10 cellular contexts compared by ENCODE assay signal in the genomic region with DNA sequence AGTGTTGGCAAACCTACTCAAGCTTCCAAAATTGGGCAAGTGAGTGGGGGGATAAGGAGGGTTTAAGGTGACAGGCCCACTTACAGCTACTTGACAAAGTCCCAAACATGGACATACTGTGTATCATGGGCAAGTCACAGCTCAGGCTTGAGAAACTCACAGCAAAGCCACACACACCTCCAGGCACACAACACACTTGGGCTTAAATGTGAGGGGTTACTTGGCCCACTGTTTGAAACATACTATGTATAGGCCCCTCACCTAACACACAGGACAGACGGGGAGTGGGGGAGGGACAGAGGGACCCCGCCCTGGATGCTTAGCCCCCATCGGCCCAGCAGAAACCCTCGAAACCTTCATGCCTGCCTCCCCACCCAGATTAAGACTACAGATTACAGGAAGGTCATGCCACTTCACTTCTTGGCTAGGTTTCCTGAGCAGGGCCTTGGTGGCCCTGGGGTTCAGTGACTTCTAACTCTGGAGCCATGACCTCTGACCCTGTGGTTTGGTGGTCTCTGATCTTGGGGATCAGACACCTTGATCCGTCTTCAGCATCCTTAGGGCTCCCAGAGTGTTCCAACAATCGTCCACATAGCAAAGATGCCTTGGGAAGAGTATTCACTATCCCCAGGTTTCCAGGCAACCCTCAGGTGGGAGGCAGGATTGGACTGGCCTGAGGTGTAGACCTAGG. TPM values are rescaled to one million over a fixed set of nuclear protein-coding genes. Genes with fewer than 3 reads are reported as not detected.
DNase-seq lines count a peak whose midpoint lies in the region; ATAC-seq, FAIRE-seq and TF ChIP-seq lines count a peak whose summit lies in the region.
"Had no signal": no experiment of that assay in that cellular context is flagged by ENCODE, and none has a peak within 500 bp of the region (broad histone marks: within the 10 kb centered on the region; RNA-seq: fewer than 3 reads in every experiment).

No MANE protein-coding gene starts in this region.

- H2AFZ ChIP-seq in HCT116 (ENCODE audit: low read depth, low read length, poor library complexity, severe bottlenecking) (no peak overlapping the region), K562 (ENCODE audit: low read depth, low read length) (no peak overlapping the region)

- no peaks in the 10 kb centered on the region for H3K9me1 ChIP-seq in K562 (ENCODE audit: control insufficient read depth, insufficient read depth, low read length)

- peaks cover 16% of the 10 kb centered on the region for H3K4me1 ChIP-seq in CD8-positive, alpha-beta memory T cell (ENCODE audit: insufficient read depth, low read length)
- H3K4me1 ChIP-seq in HCT116 (ENCODE audit: control insufficient read depth in 1 of 2, insufficient read depth in 2 of 2, low read length in 2 of 2) (peaks cover 16 to 32% of the 10 kb centered on the region in 2 experiments), K562 (replicated peaks in 1 of 2; ENCODE audit: control insufficient read depth in 2 of 2, insufficient read depth in 2 of 2, low read length in 2 of 2) (peaks cover 8 to 34% of the 10 kb centered on the region in 2 experiments)

- H3K36me3 ChIP-seq in CD8-positive, alpha-beta memory T cell (ENCODE audit: insufficient read depth, low read length), result peaks cover 16% of the 10 kb centered on the region
- H3K36me3 ChIP-seq in HCT116 (ENCODE audit: control insufficient read depth in 1 of 2, insufficient read depth in 2 of 2, low read length in 2 of 2) (peaks cover 29 to 31% of the 10 kb centered on the region in 2 experiments; a peak in 3 of 4 replicates), K562 (ENCODE audit: control insufficient read depth, insufficient read depth, low read length) (peaks cover 29% of the 10 kb centered on the region; the same call in 2 of the 3 replicates)

- in situ Hi-C loops in K562 (cut with MboI), result no loop called here

- H3K9me2 ChIP-seq in HCT116 (ENCODE audit: insufficient read depth), result no peaks in the 10 kb centered on the region

- no peak overlapping the region for H3K27ac ChIP-seq in CD8-positive, alpha-beta memory T cell (ENCODE audit: low read depth, low read length)
- H3K27ac ChIP-seq in HCT116 (ENCODE audit: low read depth, low read length) (peak overlapping the region; percentile 51; the same call in 1 of the 2 replicates), K562 (ENCODE audit: extremely low read depth, low read depth, low read length) (peak overlapping the region; percentile 39; the same call in 1 of the 3 replicates)

- TF ChIP-seq RAD21 in HCT116 (IDR thresholded peaks at IDR 0.05; ENCODE audit: low read depth) (no peak), K562 (CRISPR knock-in tag; conservative IDR thresholded peaks at IDR 0.05 in 1 of 2, IDR thresholded peaks at IDR 0.05 in 1 of 2) (no peak)

- no peak for DNase-seq in CD8-positive, alpha-beta memory T cell
- DNase-seq in HCT116 (ENCODE audit: low read depth, low spot score) (no peak), K562 (ENCODE audit: extremely low read depth in 1 of 4, low spot score in 3 of 4) (no peak), neural crest cell (ENCODE audit: low read depth, low spot score) (no peak), NCI-H1436 treated with DMSO at 0.1 percent for 48 hours (lab: John Stamatoyannopoulos, UW) (no peak)
- DNase-seq: NCI-H1436, NCI-H526 had no signal

- BruUV-seq in HCT116 (replicated peaks; lab: Mats Ljungman, UMichigan) (TSS peak; percentile 16), K562 (replicated peaks; lab: Mats Ljungman, UMichigan) (no TSS peak)

- TF ChIP-seq EP300 in K562 (IDR thresholded peaks at IDR 0.05; ENCODE audit: low read length), result no peak

- peaks cover 9 to 33% (median 10%) of the 10 kb centered on the region in 3 donors for H3K36me3 Mint-ChIP-seq in CD8-positive, alpha-beta memory T cell
- H3K36me3 Mint-ChIP-seq in neural crest cell (ENCODE audit: low read depth), result peaks cover 5% of the 10 kb centered on the region

- ATAC-seq in HCT116 (peak; percentile 14), K562 (no peak), HG03280 (IDR thresholded peaks at IDR 0.05; ENCODE audit: unreplicated experiment) (no peak), GM21447 (IDR thresholded peaks at IDR 0.05; ENCODE audit: unreplicated experiment) (no peak)

- H4K20me1 ChIP-seq in HCT116 (ENCODE audit: insufficient read depth) (no peaks in the 10 kb centered on the region), K562 (replicated peaks; ENCODE audit: control insufficient read depth, insufficient read depth, low read length) (peaks cover 10% of the 10 kb centered on the region)

- TF ChIP-seq POLR2A in HCT116 (IDR thresholded peaks at IDR 0.05; ENCODE audit: borderline replicate concordance, extremely low read depth, insufficient read depth, insufficient read length) (no peak), K562 (conservative IDR thresholded peaks at IDR 0.05) (no peak)

- FAIRE-seq in K562 (lab: Jason Lieb, UNC), result peak; percentile 11

- intact Hi-C loops in HCT116 (cut with micrococcal nuclease), result no loop called here
- intact Hi-C loops in K562 (cut with micrococcal nuclease), result no loop called here

- peak overlapping the region; percentile 21 to 88 (median 74) for H3K27ac Mint-ChIP-seq in CD8-positive, alpha-beta memory T cell
- no peak overlapping the region for H3K27ac Mint-ChIP-seq in neural crest cell (ENCODE audit: unreplicated experiment)

- peak overlapping the region in 3 of 7 donors; percentile 25 to 82 (median 63) for H3K4me3 Mint-ChIP-seq in CD8-positive, alpha-beta memory T cell
- H3K4me3 Mint-ChIP-seq in neural crest cell, result peak overlapping the region; percentile 82

- no peaks in the 10 kb centered on the region for H3K9me3 Mint-ChIP-seq in CD8-positive, alpha-beta memory T cell
- no peaks in the 10 kb centered on the region for H3K9me3 Mint-ChIP-seq in neural crest cell

- RAD21 ChIA-PET in HCT116 (lab: Charles Lee; ENCODE audit: low non-redundant PET in 1 of 2, low total read pairs in 2 of 2, uncharacterized antibody in 2 of 2, unreplicated experiment in 2 of 2), result no interaction called here

- POLR2A ChIA-PET in CD8-positive, alpha-beta memory T cell (lab: Charles Lee), result interaction anchor here (0.7 to 1.1 kb wide), 2 partner anchors 19 to 20 kb away, joined by 3 read pairs; no protein-coding TSS in a partner anchor
- POLR2A ChIA-PET in HCT116 (lab: Charles Lee), result interaction anchor here (1.5 kb wide), 1 partner anchor 19 kb away, joined by 4 read pairs; no protein-coding TSS in a partner anchor
- POLR2A ChIA-PET in K562 (lab: Yijun Ruan, JAX), result interaction anchor here (0.6 to 2.0 kb wide), 5 partner anchors 9 to 166 kb away, joined by 3 to 8 read pairs (median 3); no protein-coding TSS in a partner anchor

- H3K27me3 ChIP-seq in CD8-positive, alpha-beta memory T cell (ENCODE audit: insufficient read depth, low read length, poor library complexity, severe bottlenecking), result peaks cover 6% of the 10 kb centered on the region
- H3K27me3 ChIP-seq in HCT116 (ENCODE audit: insufficient read depth, low read length) (no peaks in the 10 kb centered on the region), K562 (ENCODE audit: control insufficient read depth in 2 of 2, insufficient read depth in 2 of 2, low read length in 2 of 2) (peaks cover 0 to 6% of the 10 kb centered on the region in 2 experiments; a peak in 3 of 5 replicates)

- H3K79me2 ChIP-seq in HCT116 (ENCODE audit: insufficient read depth, low read length) (peaks cover under 1% of the 10 kb centered on the region; the same call in 1 of the 2 replicates), K562 (ENCODE audit: control insufficient read depth, insufficient read depth, low read length) (no peaks in the 10 kb centered on the region)

- no peak overlapping the region for H3K4me3 ChIP-seq in CD8-positive, alpha-beta memory T cell (ENCODE audit: low read length)
- no peak overlapping the region for H3K4me3 ChIP-seq in HCT116 (replicated peaks in 1 of 2; ENCODE audit: low read depth in 1 of 2, low read length in 2 of 2)
- H3K4me3 ChIP-seq in K562, result no peak overlapping the region

- peaks cover 7 to 15% of the 10 kb centered on the region in 2 donors for H3K27me3 Mint-ChIP-seq in CD8-positive, alpha-beta memory T cell
- H3K27me3 Mint-ChIP-seq in neural crest cell (ENCODE audit: low read depth), result peaks cover 16% of the 10 kb centered on the region

- H3K4me2 ChIP-seq in HCT116 (ENCODE audit: low read length) (no peak overlapping the region), K562 (ENCODE audit: insufficient read depth, low read length) (no peak overlapping the region)

- H3K4me1 Mint-ChIP-seq in CD8-positive, alpha-beta memory T cell, result peaks cover 23 to 43% (median 32%) of the 10 kb centered on the region in 3 donors
- H3K4me1 Mint-ChIP-seq in neural crest cell, result peaks cover 25% of the 10 kb centered on the region

- TF ChIP-seq CTCF in HCT116 (IDR thresholded peaks at IDR 0.05 in 2 of 3, conservative IDR thresholded peaks at IDR 0.05 in 1 of 3; ENCODE audit: borderline replicate concordance in 1 of 3, insufficient read depth in 1 of 3, low read depth in 2 of 3, low read length in 2 of 3) (no peak), K562 (IDR thresholded peaks at IDR 0.05 in 2 of 3, conservative IDR thresholded peaks at IDR 0.05 in 1 of 3; ENCODE audit: insufficient read depth in 2 of 3, low read depth in 1 of 3, low read length in 3 of 3) (no peak), neural crest cell (conservative IDR thresholded peaks at IDR 0.05) (no peak)

- CTCF ChIA-PET in CD8-positive, alpha-beta memory T cell (lab: Charles Lee), result interaction anchor here (0.9 to 2.5 kb wide), 5 partner anchors 8 to 38 kb away, joined by 3 to 8 read pairs (median 5); no protein-coding TSS in a partner anchor
- CTCF ChIA-PET in HCT116 (lab: Charles Lee), result interaction anchor here (1.0 to 2.4 kb wide), 4 partner anchors 15 to 38 kb away, joined by 3 to 7 read pairs (median 5); no protein-coding TSS in a partner anchor
- CTCF ChIA-PET in K562 (lab: Yijun Ruan, JAX; ENCODE audit: low intra/inter-chr PET ratio), result no interaction called here

- no peaks in the 10 kb centered on the region for H3K9me3 ChIP-seq in CD8-positive, alpha-beta memory T cell (ENCODE audit: low read length)
- no peaks in the 10 kb centered on the region for H3K9me3 ChIP-seq in HCT116 (ENCODE audit: control insufficient read depth in 1 of 2, insufficient read depth in 1 of 2, low read depth in 1 of 2, low read length in 2 of 2)
- peaks cover 4% of the 10 kb centered on the region; the same call in 1 of the 2 replicates for H3K9me3 ChIP-seq in K562 (replicated peaks; ENCODE audit: control insufficient read depth, insufficient read depth, low read depth, low read length)

- 35% methylated on average over 6 of the region's 6 CpGs for WGBS in K562 (ENCODE audit: insufficient coverage, low coverage, missing lambda C conversion rate)

- no peak overlapping the region for H3K9ac ChIP-seq in HCT116 (ENCODE audit: low read length)
- H3K9ac ChIP-seq in K562 (ENCODE audit: insufficient read depth in 1 of 2, low read depth in 2 of 2, low read length in 2 of 2), result peak overlapping the region in 1 of 2 experiments; percentile 48; a peak in 1 of 4 replicates

RNA-seq across cellular contexts. Expression of a gene that starts 2.3 kb away (rescaled TPM):
- 1 to 10 TPM in 1 of 2 experiments, under 1 TPM in 1; 0.92 to 1.3 TPM for total RNA-seq in CD8-positive, alpha-beta memory T cell
- not detected for polyA plus RNA-seq in CD8-positive, alpha-beta memory T cell
- 1.5 TPM for total RNA-seq in HCT116 (2021; ENCODE audit: unreplicated experiment)
- polyA plus RNA-seq in HCT116 (2012), result 0.74 and 0.79 TPM in 2 replicates
- 0.18 and 1.0 TPM in 2 replicates for total RNA-seq in K562 (2011; cell fraction: chromatin; rRNA removed; ENCODE audit: low replicate concordance)
- 0.50 TPM in 1 of 2 replicates, not detected in the other for total RNA-seq in K562 (2011; cell fraction: nucleolus; rRNA removed)
- total RNA-seq in K562 (2011; cell fraction: nucleoplasm; rRNA removed), result not detected in 2 replicates
- not detected in 2 replicates for total RNA-seq in K562 (2014; rRNA removed)
- not detected in 2 replicates for total RNA-seq in K562 (2014; rRNA removed; fragmentation: Illumina TruSeq; extraction: Trizol)
- total RNA-seq in K562 (2015; rRNA removed; fragmentation: Illumina TruSeq; extraction: Trizol), result not detected in 2 replicates
- 0.07 TPM in 1 of 2 replicates, not detected in the other for total RNA-seq in K562 (2021)
- 0.14 TPM in 1 of 2 replicates, not detected in the other for polyA plus RNA-seq in K562 (2011; rRNA removed)
- 0.01 and 0.10 TPM in 2 replicates for polyA plus RNA-seq in K562 (2011; cell fraction: cytosol; rRNA removed)
- 0.15 and 0.24 TPM in 2 replicates for polyA plus RNA-seq in K562 (2011; cell fraction: nucleus; rRNA removed)
- 0.07 and 0.22 TPM in 2 replicates for polyA plus RNA-seq in K562 (2012)
- polyA plus RNA-seq in K562 (2014; fragmentation: Illumina TruSeq; extraction: Trizol), result 0.04 TPM in 1 of 2 replicates, not detected in the other
- not detected for polyA plus RNA-seq in K562 (2014; fragmentation: Nextera tagmentation; extraction: Ambion mirVana)
- 0.11 TPM in 1 of 2 replicates, not detected in the other for polyA plus RNA-seq in K562 (2014; rRNA removed)
- 0.15 TPM in 1 of 2 replicates, not detected in the other for polyA minus RNA-seq in K562 (2011; rRNA and poly(A)+ RNA removed)
- polyA minus RNA-seq in K562 (2011; cell fraction: cytosol; rRNA and poly(A)+ RNA removed), result not detected in 2 replicates
- polyA minus RNA-seq in K562 (2011; cell fraction: nucleus; rRNA and poly(A)+ RNA removed), result not detected in 2 replicates
- total RNA-seq in neural crest cell, result 26.1 and 28.7 TPM in 2 replicates

RNA-seq across cellular contexts. Expression of a gene that starts 18.2 kb away (rescaled TPM):
- 10 to 100 TPM; 86.9 to 89.0 TPM for total RNA-seq in CD8-positive, alpha-beta memory T cell
- 1.7 TPM for polyA plus RNA-seq in CD8-positive, alpha-beta memory T cell
- total RNA-seq in HCT116 (2021; ENCODE audit: unreplicated experiment), result 112 TPM
- 65.7 and 68.5 TPM in 2 replicates for polyA plus RNA-seq in HCT116 (2012)
- total RNA-seq in K562 (2011; cell fraction: chromatin; rRNA removed; ENCODE audit: low replicate concordance), result 29.7 and 49.5 TPM in 2 replicates
- total RNA-seq in K562 (2011; cell fraction: nucleolus; rRNA removed), result 27.6 and 29.7 TPM in 2 replicates
- 29.0 and 30.6 TPM in 2 replicates for total RNA-seq in K562 (2011; cell fraction: nucleoplasm; rRNA removed)
- 45.5 and 52.9 TPM in 2 replicates for total RNA-seq in K562 (2014; rRNA removed)
- 9.9 and 14.5 TPM in 2 replicates for total RNA-seq in K562 (2014; rRNA removed; fragmentation: Illumina TruSeq; extraction: Trizol)
- 28.6 and 29.0 TPM in 2 replicates for total RNA-seq in K562 (2015; rRNA removed; fragmentation: Illumina TruSeq; extraction: Trizol)
- 56.6 and 63.5 TPM in 2 replicates for total RNA-seq in K562 (2021)
- polyA plus RNA-seq in K562 (2011; rRNA removed), result 11.6 and 12.7 TPM in 2 replicates
- 11.9 and 15.6 TPM in 2 replicates for polyA plus RNA-seq in K562 (2011; cell fraction: cytosol; rRNA removed)
- polyA plus RNA-seq in K562 (2011; cell fraction: nucleus; rRNA removed), result 50.9 and 52.5 TPM in 2 replicates
- polyA plus RNA-seq in K562 (2012), result 27.4 and 32.9 TPM in 2 replicates
- polyA plus RNA-seq in K562 (2014; fragmentation: Illumina TruSeq; extraction: Trizol), result 24.7 and 25.5 TPM in 2 replicates
- under 1 TPM; 0.10 to 0.13 TPM for polyA plus RNA-seq in K562 (2014; fragmentation: Nextera tagmentation; extraction: Ambion mirVana)
- polyA plus RNA-seq in K562 (2014; rRNA removed), result 34.2 and 35.7 TPM in 2 replicates
- 18.9 and 21.8 TPM in 2 replicates for polyA minus RNA-seq in K562 (2011; rRNA and poly(A)+ RNA removed)
- polyA minus RNA-seq in K562 (2011; cell fraction: cytosol; rRNA and poly(A)+ RNA removed), result 17.7 and 18.7 TPM in 2 replicates
- 12.4 and 25.9 TPM in 2 replicates for polyA minus RNA-seq in K562 (2011; cell fraction: nucleus; rRNA and poly(A)+ RNA removed)
- total RNA-seq in neural crest cell, result 67.1 and 68.8 TPM in 2 replicates

RNA-seq across cellular contexts. Expression of a gene that starts 33.6 kb away (rescaled TPM):
- under 1 TPM in 1 of 2 experiments, not detected in 1; 0.31 TPM for total RNA-seq in CD8-positive, alpha-beta memory T cell
- polyA plus RNA-seq in CD8-positive, alpha-beta memory T cell, result not detected
- total RNA-seq in HCT116 (2021; ENCODE audit: unreplicated experiment), result 0.37 TPM
- 0.21 and 0.56 TPM in 2 replicates for polyA plus RNA-seq in HCT116 (2012)
- total RNA-seq in K562 (2011; cell fraction: chromatin; rRNA removed; ENCODE audit: low replicate concordance), result not detected in 2 replicates
- not detected in 2 replicates for total RNA-seq in K562 (2011; cell fraction: nucleolus; rRNA removed)
- not detected in 2 replicates for total RNA-seq in K562 (2011; cell fraction: nucleoplasm; rRNA removed)
- not detected in 2 replicates for total RNA-seq in K562 (2014; rRNA removed)
- not detected in 2 replicates for total RNA-seq in K562 (2014; rRNA removed; fragmentation: Illumina TruSeq; extraction: Trizol)
- total RNA-seq in K562 (2015; rRNA removed; fragmentation: Illumina TruSeq; extraction: Trizol), result not detected in 2 replicates
- total RNA-seq in K562 (2021), result not detected in 2 replicates
- not detected in 2 replicates for polyA plus RNA-seq in K562 (2011; rRNA removed)
- polyA plus RNA-seq in K562 (2011; cell fraction: cytosol; rRNA removed), result not detected in 2 replicates
- not detected in 2 replicates for polyA plus RNA-seq in K562 (2011; cell fraction: nucleus; rRNA removed)
- not detected in 2 replicates for polyA plus RNA-seq in K562 (2012)
- polyA plus RNA-seq in K562 (2014; fragmentation: Illumina TruSeq; extraction: Trizol), result not detected in 2 replicates
- not detected for polyA plus RNA-seq in K562 (2014; fragmentation: Nextera tagmentation; extraction: Ambion mirVana)
- polyA plus RNA-seq in K562 (2014; rRNA removed), result not detected in 2 replicates
- polyA minus RNA-seq in K562 (2011; rRNA and poly(A)+ RNA removed), result not detected in 2 replicates
- not detected in 2 replicates for polyA minus RNA-seq in K562 (2011; cell fraction: cytosol; rRNA and poly(A)+ RNA removed)
- polyA minus RNA-seq in K562 (2011; cell fraction: nucleus; rRNA and poly(A)+ RNA removed), result not detected in 2 replicates
- not detected in 2 replicates for total RNA-seq in neural crest cell
- total RNA-seq: renal cortical epithelial cell had no signal

RNA-seq across cellular contexts. Expression of a gene that starts 37.1 kb away (rescaled TPM):
- 10 to 100 TPM; 19.5 to 22.4 TPM for total RNA-seq in CD8-positive, alpha-beta memory T cell
- 41.2 TPM for polyA plus RNA-seq in CD8-positive, alpha-beta memory T cell
- total RNA-seq in HCT116 (2021; ENCODE audit: unreplicated experiment) (39.1 TPM), K562 (2014; rRNA removed) (1.00 and 1.5 TPM in 2 replicates), K562 (2014; rRNA removed; fragmentation: Illumina TruSeq; extraction: Trizol) (0.38 and 0.87 TPM in 2 replicates), K562 (2015; rRNA removed; fragmentation: Illumina TruSeq; extraction: Trizol) (1.2 and 1.4 TPM in 2 replicates), K562 (2021) (1.9 and 2.5 TPM in 2 replicates), neural crest cell (21.6 and 24.6 TPM in 2 replicates)
- polyA plus RNA-seq in HCT116 (2012), result 62.1 and 68.9 TPM in 2 replicates
- total RNA-seq in K562 (2011; cell fraction: chromatin; rRNA removed; ENCODE audit: low replicate concordance), result 1.4 and 4.1 TPM in 2 replicates
- 1.1 and 3.0 TPM in 2 replicates for total RNA-seq in K562 (2011; cell fraction: nucleolus; rRNA removed)
- 0.37 and 0.53 TPM in 2 replicates for total RNA-seq in K562 (2011; cell fraction: nucleoplasm; rRNA removed)
- polyA plus RNA-seq in K562 (2011; rRNA removed) (1.8 and 5.3 TPM in 2 replicates), K562 (2014; fragmentation: Illumina TruSeq; extraction: Trizol) (2.0 and 2.7 TPM in 2 replicates), K562 (2014; fragmentation: Nextera tagmentation; extraction: Ambion mirVana) (under 1 TPM; 0.03 to 0.08 TPM), K562 (2014; rRNA removed) (1.5 and 2.6 TPM in 2 replicates)
- 3.7 and 10.5 TPM in 2 replicates for polyA plus RNA-seq in K562 (2011; cell fraction: cytosol; rRNA removed)
- 4.9 and 5.8 TPM in 2 replicates for polyA plus RNA-seq in K562 (2011; cell fraction: nucleus; rRNA removed)
- 2.6 and 5.2 TPM in 2 replicates for polyA plus RNA-seq in K562 (2012)
- 3.0 and 4.2 TPM in 2 replicates for polyA minus RNA-seq in K562 (2011; rRNA and poly(A)+ RNA removed)
- 3.3 and 9.3 TPM in 2 replicates for polyA minus RNA-seq in K562 (2011; cell fraction: cytosol; rRNA and poly(A)+ RNA removed)
- 1.6 and 1.8 TPM in 2 replicates for polyA minus RNA-seq in K562 (2011; cell fraction: nucleus; rRNA and poly(A)+ RNA removed)

Comparison
In these comparisons a context has a peak if more than half of its experiments do, and no peak if none do; other contexts are left out.
1. RNA of a gene that starts 2.3 kb away (total RNA-seq): 26.1 to 28.7 TPM in neural crest cell; 1.5 TPM in HCT116 (single experiment), 0.92 to 1.3 TPM in CD8-positive, alpha-beta memory T cell and 0.07 to 1.0 TPM in K562; every median in the first group is over 10 times any median in the second.